21 cellular contexts compared by ENCODE assay signal in genomic region chr3:122403489-122403888, GRCh38. TPM values are rescaled to one million over a fixed set of nuclear protein-coding genes. Genes with fewer than 3 reads are reported as not detected.
DNase-seq lines count a peak whose midpoint lies in the region; FAIRE-seq and TF ChIP-seq lines count a peak whose summit lies in the region.
"Had no signal": no experiment of that assay in that cellular context is flagged by ENCODE, and none has a peak within 500 bp of the region (broad histone marks: within the 10 kb centered on the region; RNA-seq: fewer than 3 reads in every experiment).

No MANE protein-coding gene starts in this region.

- H3K27ac ChIP-seq in osteoblast (ENCODE audit: low read depth, low read length): no peak overlapping the region
- H3K27ac ChIP-seq: gastroesophageal sphincter, neutrophil had no signal

- H3K36me3 ChIP-seq in bronchial epithelial cell (ENCODE audit: control insufficient read depth, insufficient read depth, low read length): peaks cover 5% of the 10 kb centered on the region
- H3K36me3 ChIP-seq in osteoblast (ENCODE audit: insufficient read depth, low read length): peaks cover 2% of the 10 kb centered on the region

- no peaks in the 10 kb centered on the region for H3K9me3 Mint-ChIP-seq in endothelial cell (ENCODE audit: unreplicated experiment)
- H3K9me3 Mint-ChIP-seq: activated B cell treated with CpG ODN at 0.5 μM for 24 hours; activated CD4-positive, alpha-beta memory T cell treated with anti-CD3 and anti-CD28 coated beads, Interleukin-2, amount 10 ng/mL, durations not matched to agents 7 days and 5 days; activated naive CD4-positive, alpha-beta T cell treated with anti-CD3 and anti-CD28 coated beads, Interleukin-2, amount 50 U/mL, for 24 hours; stimulated activated naive B cell treated with anti-CD40 and anti-IgM and Interleukin-4, amounts not matched to agents 10 μg/mL and 1 μg/mL and 100 μg/mL, for 72 hours; T-helper 2 cell treated with Interferon-gamma antibody and Interleukin-4, amounts not matched to agents 5 μg/mL and 100 μg/mL, for 36 hours had no signal

- no peaks in the 10 kb centered on the region for H3K4me1 ChIP-seq in osteoblast (ENCODE audit: insufficient read depth, low read length)
- H3K4me1 ChIP-seq: Caco-2, gastroesophageal sphincter had no signal

- no peak overlapping the region for H2AFZ ChIP-seq in osteoblast (ENCODE audit: low read length)

- no peaks in the 10 kb centered on the region for H3K9me3 ChIP-seq in osteoblast (ENCODE audit: low read depth, low read length)
- H3K9me3 ChIP-seq: Caco-2, gastroesophageal sphincter, neutrophil had no signal

- DNase-seq in EL (peak; percentile 75), MV-4-11 (lab: John Stamatoyannopoulos, UW) (peak; percentile 64), bronchial epithelial cell (ENCODE audit: low read depth) (peak; percentile 39), osteoblast (ENCODE audit: insufficient read length, low spot score, missing footprints) (peak; percentile 46), ureter (ENCODE audit: low spot score) (no peak), endothelial cell (ENCODE audit: low spot score) (no peak), 8988T (no peak)
- DNase-seq: activated B cell treated with CpG ODN at 0.5 μM for 24 hours; activated CD4-positive, alpha-beta memory T cell treated with anti-CD3 and anti-CD28 coated beads, Interleukin-2, amount 10 ng/mL, durations not matched to agents 7 days and 5 days; Caco-2; dermis blood vessel endothelial cell; NCI-H2171 treated with DMSO at 0.1 percent for 48 hours; NCI-H69; PC-3; right cardiac atrium; stimulated activated naive B cell treated with anti-CD40 and anti-IgM and Interleukin-4, amounts not matched to agents 10 μg/mL and 1 μg/mL and 100 μg/mL, for 72 hours had no signal

- H3K4me3 Mint-ChIP-seq in endothelial cell (ENCODE audit: unreplicated experiment): no peak overlapping the region
- H3K4me3 Mint-ChIP-seq: activated B cell treated with CpG ODN at 0.5 μM for 24 hours; activated CD4-positive, alpha-beta memory T cell treated with anti-CD3 and anti-CD28 coated beads, Interleukin-2, amount 10 ng/mL, durations not matched to agents 7 days and 5 days; activated naive CD4-positive, alpha-beta T cell treated with anti-CD3 and anti-CD28 coated beads, Interleukin-2, amount 50 U/mL, for 24 hours; stimulated activated naive B cell treated with anti-CD40 and anti-IgM and Interleukin-4, amounts not matched to agents 10 μg/mL and 1 μg/mL and 100 μg/mL, for 72 hours; T-helper 2 cell treated with Interferon-gamma antibody and Interleukin-4, amounts not matched to agents 5 μg/mL and 100 μg/mL, for 36 hours had no signal

- no peak for FAIRE-seq in bronchial epithelial cell (lab: Jason Lieb, UNC)
- FAIRE-seq: H1 had no signal

- TF ChIP-seq CTCF in bronchial epithelial cell (IDR thresholded peaks at IDR 0.05; ENCODE audit: insufficient read depth, low read length, severe bottlenecking) (no peak), osteoblast (IDR thresholded peaks at IDR 0.05; ENCODE audit: extremely low read depth, low read depth, low read length) (no peak), endothelial cell (IDR thresholded peaks at IDR 0.05; ENCODE audit: unreplicated experiment) (no peak)

- no peaks in the 10 kb centered on the region for H3K79me2 ChIP-seq in osteoblast (ENCODE audit: insufficient read depth, low read length)

- no peak overlapping the region for H3K4me2 ChIP-seq in osteoblast (ENCODE audit: insufficient read depth, low read length)

- H3K27me3 Mint-ChIP-seq in endothelial cell (ENCODE audit: unreplicated experiment): no peaks in the 10 kb centered on the region
- H3K27me3 Mint-ChIP-seq: activated B cell treated with CpG ODN at 0.5 μM for 24 hours; activated CD4-positive, alpha-beta memory T cell treated with anti-CD3 and anti-CD28 coated beads, Interleukin-2, amount 10 ng/mL, durations not matched to agents 7 days and 5 days; activated naive CD4-positive, alpha-beta T cell treated with anti-CD3 and anti-CD28 coated beads, Interleukin-2, amount 50 U/mL, for 24 hours; stimulated activated naive B cell treated with anti-CD40 and anti-IgM and Interleukin-4, amounts not matched to agents 10 μg/mL and 1 μg/mL and 100 μg/mL, for 72 hours had no signal

- peaks cover 8% of the 10 kb centered on the region for H3K4me1 Mint-ChIP-seq in endothelial cell (ENCODE audit: unreplicated experiment)

- H3K36me3 Mint-ChIP-seq in endothelial cell (ENCODE audit: low read depth, unreplicated experiment): no peaks in the 10 kb centered on the region

- no peak overlapping the region for H3K27ac Mint-ChIP-seq in endothelial cell (ENCODE audit: unreplicated experiment)
- H3K27ac Mint-ChIP-seq: activated B cell treated with CpG ODN at 0.5 μM for 24 hours; activated CD4-positive, alpha-beta memory T cell treated with anti-CD3 and anti-CD28 coated beads, Interleukin-2, amount 10 ng/mL, durations not matched to agents 7 days and 5 days; stimulated activated naive B cell treated with anti-CD40 and anti-IgM and Interleukin-4, amounts not matched to agents 10 μg/mL and 1 μg/mL and 100 μg/mL, for 72 hours; T-helper 2 cell treated with Interferon-gamma antibody and Interleukin-4, amounts not matched to agents 5 μg/mL and 100 μg/mL, for 36 hours had no signal

- H3K4me3 ChIP-seq in bronchial epithelial cell (ENCODE audit: low read depth, low read length): no peak overlapping the region
- H3K4me3 ChIP-seq in osteoblast (ENCODE audit: insufficient read depth, low read length): no peak overlapping the region
- H3K4me3 ChIP-seq: gastroesophageal sphincter had no signal

- H3K27me3 ChIP-seq in bronchial epithelial cell (ENCODE audit: control insufficient read depth, insufficient read depth, low read length) (no peaks in the 10 kb centered on the region), osteoblast (ENCODE audit: insufficient read depth, low read length) (no peaks in the 10 kb centered on the region)
- H3K27me3 ChIP-seq: gastroesophageal sphincter, neutrophil had no signal

- H4K20me1 ChIP-seq in osteoblast (ENCODE audit: insufficient read depth, low read length): no peaks in the 10 kb centered on the region

RNA-seq across cellular contexts. Expression of gene WDR5B, which starts 12.4 kb away (rescaled TPM):
- total RNA-seq in bronchial epithelial cell: 3.9 and 4.4 TPM in 2 replicates
- 9.8 and 10.9 TPM in 2 replicates for total RNA-seq in osteoblast
- total RNA-seq in ureter: 7.2 TPM
- 3.1 TPM for total RNA-seq in endothelial cell (ENCODE audit: unreplicated experiment)

RNA-seq across cellular contexts. Expression of gene FAM162A, which starts 19.5 kb away (rescaled TPM):
- total RNA-seq in bronchial epithelial cell: 14.7 and 37.0 TPM in 2 replicates
- 6.5 and 8.3 TPM in 2 replicates for total RNA-seq in osteoblast
- total RNA-seq in ureter: 65.5 TPM
- total RNA-seq in endothelial cell (ENCODE audit: unreplicated experiment): 22.5 TPM

RNA-seq across cellular contexts. Expression of gene MIX23, which starts 20.5 kb away (rescaled TPM):
- total RNA-seq in bronchial epithelial cell: 24.0 and 25.3 TPM in 2 replicates
- 17.0 and 17.1 TPM in 2 replicates for total RNA-seq in osteoblast
- 54.4 TPM for total RNA-seq in ureter
- total RNA-seq in endothelial cell (ENCODE audit: unreplicated experiment): 33.2 TPM

Comparison
In these comparisons a context has a peak if more than half of its experiments do, and no peak if none do; other contexts are left out.
1. DNase-seq: peak in EL (single experiment), MV-4-11 (single experiment), bronchial epithelial cell (single experiment) and osteoblast (single experiment); none in ureter (single experiment), endothelial cell (single experiment) and 8988T (single experiment).